ENCODE assay signal across 12 cellular contexts in genomic region chr1:180849031-180849775, GRCh38.
DNase-seq lines count a peak whose midpoint lies in the region; ATAC-seq, FAIRE-seq and TF ChIP-seq lines count a peak whose summit lies in the region.
"Had no signal": no experiment of that assay in that cellular context is flagged by ENCODE, and none has a peak within 500 bp of the region (broad histone marks: within the 10 kb centered on the region; RNA-seq: fewer than 3 reads in every experiment).

No MANE protein-coding gene starts in this region.

- H3K27me3 ChIP-seq in pancreas = no peaks in the 10 kb centered on the region
- no peaks in the 10 kb centered on the region for H3K27me3 ChIP-seq in thyroid gland
- H3K27me3 ChIP-seq: upper lobe of left lung had no signal

- peaks cover 8 to 38% (median 35%) of the 10 kb centered on the region in 3 donors for H3K4me1 ChIP-seq in pancreas
- no peaks in the 10 kb centered on the region for H3K4me1 ChIP-seq in kidney (ENCODE audit: control insufficient read depth in 1 of 2, insufficient read depth in 1 of 2, low read depth in 1 of 2, low read length in 2 of 2)
- H3K4me1 ChIP-seq in thyroid gland = no peaks in the 10 kb centered on the region

- peak overlapping the region in 3 of 4 donors; percentile 0 to 59 (median 56) for H3K27ac ChIP-seq in pancreas
- H3K27ac ChIP-seq in kidney (ENCODE audit: low read depth in 2 of 2, low read length in 2 of 2) = no peak overlapping the region
- no peak overlapping the region for H3K27ac ChIP-seq in coronary artery
- H3K27ac ChIP-seq in thyroid gland = no peak overlapping the region
- H3K27ac ChIP-seq: upper lobe of left lung had no signal

- 29 to 30% methylated on average over 6 of the region's 6 CpGs for WGBS in pancreas, 2 donors
- WGBS in thyroid gland, 2 donors = 91 to 96% methylated on average over 6 of the region's 6 CpGs

- FAIRE-seq in pancreas (lab: Jason Lieb, UNC) (no peak), kidney (lab: Jason Lieb, UNC) (no peak)

- H3K9ac ChIP-seq in kidney (ENCODE audit: low read length in 2 of 2) = no peak overlapping the region

- H3K9me3 ChIP-seq in pancreas = no peaks in the 10 kb centered on the region
- no peaks in the 10 kb centered on the region for H3K9me3 ChIP-seq in kidney (ENCODE audit: control insufficient read depth in 1 of 2, low read length in 2 of 2)
- no peaks in the 10 kb centered on the region for H3K9me3 ChIP-seq in thyroid gland
- H3K9me3 ChIP-seq: upper lobe of left lung had no signal

- TF ChIP-seq CTCF in pancreas (IDR thresholded peaks at IDR 0.05) (no peak), kidney (IDR thresholded peaks at IDR 0.05; ENCODE audit: borderline replicate concordance, extremely low read depth, insufficient read depth) (no peak), coronary artery (IDR thresholded peaks at IDR 0.05) (no peak), thyroid gland (IDR thresholded peaks at IDR 0.05) (no peak)

- no peak for TF ChIP-seq POLR2A in thyroid gland (IDR thresholded peaks at IDR 0.05)

- intact Hi-C loops in pancreas (cut with DNase I) = no loop called here
- intact Hi-C loops in kidney (cut with DNase I) = no loop called here
- intact Hi-C loops in thyroid gland (cut with DNase I) = no loop called here

- H3K36me3 ChIP-seq in pancreas = no peaks in the 10 kb centered on the region
- H3K36me3 ChIP-seq in kidney (ENCODE audit: control insufficient read depth in 1 of 2, insufficient read depth in 2 of 2, low read length in 2 of 2) = no peaks in the 10 kb centered on the region
- no peaks in the 10 kb centered on the region for H3K36me3 ChIP-seq in thyroid gland
- H3K36me3 ChIP-seq: upper lobe of left lung had no signal

- H3K4me3 ChIP-seq in pancreas (no peak overlapping the region), kidney (ENCODE audit: low read length in 2 of 2) (no peak overlapping the region), coronary artery (no peak overlapping the region), thyroid gland (replicated peaks in 1 of 3) (no peak overlapping the region)
- H3K4me3 ChIP-seq: upper lobe of left lung had no signal

- DNase-seq in NCI-H2107 treated with DMSO at 0.1 percent for 48 hours (lab: John Stamatoyannopoulos, UW; ENCODE audit: unreplicated experiment) (peak; percentile 14), NCI-H2107 (lab: John Stamatoyannopoulos, UW) (no peak), pancreas (peak in 2 of 6 donors; percentile 21 to 23), kidney (no peak), coronary artery (ENCODE audit: low spot score) (no peak), thyroid gland (no peak)
- DNase-seq: 8988T, kidney glomerular epithelial cell, NCI-H2171 treated with DMSO at 0.1 percent for 48 hours, upper lobe of left lung had no signal

- ATAC-seq in GM21786 (IDR thresholded peaks at IDR 0.05; ENCODE audit: unreplicated experiment) (peak; percentile 68), HG03432 (IDR thresholded peaks at IDR 0.05; ENCODE audit: unreplicated experiment) (peak; percentile 71), pancreas (peak; percentile 89 to 95 (median 92))

Comparison
In these comparisons a context has a peak if more than half of its experiments do, and no peak if none do; other contexts are left out.
1. H3K27ac ChIP-seq: peak in pancreas (3 of 4); none in kidney (0 of 2), coronary artery (0 of 2) and thyroid gland (0 of 3).
2. Peak in every context shown above with its lines, with median percentiles within 50 percentile points of each other: ATAC-seq.